Comparison of ENCODE assay signal across 15 cellular contexts in genomic region chr10:77578583-77579227, GRCh38. TPM values are rescaled to one million over a fixed set of nuclear protein-coding genes. Genes with fewer than 3 reads are reported as not detected.
DNase-seq lines count a peak whose midpoint lies in the region; ATAC-seq and TF ChIP-seq lines count a peak whose summit lies in the region.
"Had no signal": no experiment of that assay in that cellular context is flagged by ENCODE, and none has a peak within 500 bp of the region (broad histone marks: within the 10 kb centered on the region; RNA-seq: fewer than 3 reads in every experiment).

No MANE protein-coding gene starts in this region.

- no peaks in the 10 kb centered on the region for H4K20me1 ChIP-seq in IMR-90 (ENCODE audit: insufficient read depth, low read length)

- no peaks in the 10 kb centered on the region for H3K27me3 Mint-ChIP-seq in T-helper 2 cell treated with Interferon-gamma antibody and Interleukin-4, amounts not matched to agents 5 μg/mL and 100 μg/mL, for 36 hours (ENCODE audit: low read depth)

- peak; percentile 54 for ATAC-seq in IMR-90 (ENCODE audit: low read depth)

- H2AK9ac ChIP-seq in IMR-90 (replicated peaks; ENCODE audit: low read depth, low read length, poor library complexity), result peak overlapping the region; percentile 39

- no peak overlapping the region for H3K27ac ChIP-seq in IMR-90 (ENCODE audit: insufficient read depth, low read length)
- H3K27ac ChIP-seq: suprapubic skin had no signal

- no peak overlapping the region for H4K5ac ChIP-seq in IMR-90 (ENCODE audit: low read depth, low read length)

- no peak overlapping the region for H3K4me3 Mint-ChIP-seq in T-helper 2 cell treated with Interferon-gamma antibody and Interleukin-4, amounts not matched to agents 5 μg/mL and 100 μg/mL, for 36 hours
- H3K4me3 Mint-ChIP-seq: endodermal cell had no signal

- TF ChIP-seq POLR2A in IMR-90 (IDR thresholded peaks at IDR 0.05; ENCODE audit: low read depth, low read length), result no peak

- intact Hi-C loops in IMR-90 (cut with micrococcal nuclease) (no loop called here), posterior cingulate gyrus (cut with DNase I) (no loop called here)

- CTCF ChIA-PET in IMR-90 (lab: Yijun Ruan, JAX), result interaction anchor here (0.8 kb wide), 1 partner anchor 64 kb away, joined by 3 read pairs; no protein-coding TSS in a partner anchor

- peaks cover 9% of the 10 kb centered on the region for H3K4me1 ChIP-seq in IMR-90 (ENCODE audit: control insufficient read depth, insufficient read depth, low read length)
- H3K4me1 ChIP-seq: suprapubic skin had no signal

- H2AK5ac ChIP-seq in IMR-90 (ENCODE audit: low read depth, low read length), result peak overlapping the region; percentile 80; the same call in 1 of the 2 replicates

- H3K9me3 Mint-ChIP-seq in T-helper 2 cell treated with Interferon-gamma antibody and Interleukin-4, amounts not matched to agents 5 μg/mL and 100 μg/mL, for 36 hours, result no peaks in the 10 kb centered on the region
- H3K9me3 Mint-ChIP-seq: endodermal cell had no signal

- H2AFZ ChIP-seq in IMR-90 (replicated peaks; ENCODE audit: low read length, poor library complexity), result peak overlapping the region; percentile 19

- H3K4me1 Mint-ChIP-seq in T-helper 2 cell treated with Interferon-gamma antibody and Interleukin-4, amounts not matched to agents 5 μg/mL and 100 μg/mL, for 36 hours (ENCODE audit: low read depth), result peaks cover 9% of the 10 kb centered on the region
- H3K4me1 Mint-ChIP-seq: endodermal cell had no signal

- H3K36me3 ChIP-seq in IMR-90 (ENCODE audit: control insufficient read depth, insufficient read depth, low read length), result no peaks in the 10 kb centered on the region
- no peaks in the 10 kb centered on the region for H3K36me3 ChIP-seq in kidney epithelial cell (ENCODE audit: control insufficient read depth, insufficient read depth, low read length)
- H3K36me3 ChIP-seq: suprapubic skin had no signal

- peak overlapping the region; percentile 1; the same call in 1 of the 3 replicates for H2BK15ac ChIP-seq in IMR-90 (ENCODE audit: low read depth, low read length)

- no peaks in the 10 kb centered on the region for H3K36me3 Mint-ChIP-seq in T-helper 2 cell treated with Interferon-gamma antibody and Interleukin-4, amounts not matched to agents 5 μg/mL and 100 μg/mL, for 36 hours (ENCODE audit: low read depth)

- H3K18ac ChIP-seq in IMR-90 (ENCODE audit: low read depth, low read length), result no peak overlapping the region

- POLR2A ChIA-PET in IMR-90 (lab: Charles Lee; ENCODE audit: unreplicated experiment), result no interaction called here

- H4K91ac ChIP-seq in IMR-90 (ENCODE audit: insufficient read depth, low read depth, low read length), result 0 out of 2 replicates have a peak overlapping the region, but pooled peaks have one; percentile 8

- H3K9me1 ChIP-seq in IMR-90 (ENCODE audit: insufficient read depth, low read length), result peaks cover 25% of the 10 kb centered on the region

- no peak; the same call in 1 of the 2 replicates for TF ChIP-seq CTCF in IMR-90 (conservative IDR thresholded peaks at IDR 0.05; ENCODE audit: low read depth, low read length)
- no peak for TF ChIP-seq CTCF in astrocyte of the spinal cord (IDR thresholded peaks at IDR 0.05; ENCODE audit: low read depth, low read length)
- TF ChIP-seq CTCF in kidney epithelial cell (IDR thresholded peaks at IDR 0.05; ENCODE audit: insufficient read depth, low read length, poor library complexity, severe bottlenecking), result no peak

- H3K4ac ChIP-seq in IMR-90 (ENCODE audit: low read depth, low read length), result peak overlapping the region; percentile 42

- no peaks in the 10 kb centered on the region for H3K9me3 ChIP-seq in IMR-90 (ENCODE audit: control insufficient read depth, insufficient read depth, low read length)
- H3K9me3 ChIP-seq: suprapubic skin had no signal

- no peak overlapping the region for H3K4me2 ChIP-seq in IMR-90 (ENCODE audit: low read depth, low read length)

- no TSS peak for BruUV-seq in IMR-90 (replicated peaks; lab: Mats Ljungman, UMichigan)

- no peak overlapping the region for H3K9ac ChIP-seq in IMR-90 (ENCODE audit: low read depth, low read length)

- H2BK120ac ChIP-seq in IMR-90 (ENCODE audit: low read depth, low read length), result peak overlapping the region; percentile 59

- peaks cover 0 to 18% of the 10 kb centered on the region in 2 experiments; a peak in 2 of 4 replicates for H3K79me1 ChIP-seq in IMR-90 (ENCODE audit: low read depth in 1 of 2, low read length in 2 of 2)

- peak overlapping the region; percentile 17 for H3K14ac ChIP-seq in IMR-90 (replicated peaks; ENCODE audit: low read depth, low read length)

- H3K4me3 ChIP-seq in IMR-90 (ENCODE audit: insufficient read depth, low read depth, low read length), result no peak overlapping the region
- no peak overlapping the region for H3K4me3 ChIP-seq in astrocyte of the spinal cord (ENCODE audit: low read depth, low read length)
- H3K4me3 ChIP-seq in kidney epithelial cell (ENCODE audit: low read depth, low read length), result no peak overlapping the region
- H3K4me3 ChIP-seq: suprapubic skin had no signal

- dilution Hi-C loops in IMR-90 (cut with HindIII; ENCODE audit: low sequenced_read_pairs, unreplicated experiment), result no loop called here

- DNase-seq in A172 (ENCODE audit: low spot score) (peak; percentile 93), IMR-90 (peak; percentile 90), astrocyte of the spinal cord (ENCODE audit: low read depth, low spot score) (peak; percentile 59), kidney epithelial cell (ENCODE audit: low read depth) (peak; percentile 70), posterior cingulate gyrus (no peak), NCI-H774 (lab: John Stamatoyannopoulos, UW) (no peak), COLO668 (lab: John Stamatoyannopoulos, UW; ENCODE audit: unreplicated experiment) (no peak)
- DNase-seq in T-helper 2 cell treated with Interferon-gamma antibody and Interleukin-4, amounts not matched to agents 5 μg/mL and 100 μg/mL, for 36 hours (ENCODE audit: low spot score), result no peak
- DNase-seq: activated CD4-positive, CD25-positive, alpha-beta regulatory T cell; activated naive CD4-positive, alpha-beta T cell; endodermal cell; Karpas-422; NCI-H510A treated with DMSO at 0.1 percent for 48 hours had no signal

- no peak; the same call in 1 of the 2 replicates for TF ChIP-seq RAD21 in IMR-90 (IDR thresholded peaks at IDR 0.05; ENCODE audit: low read length)

- peak overlapping the region; percentile 36 for H2BK20ac ChIP-seq in IMR-90 (ENCODE audit: low read depth, low read length)

- no peak overlapping the region for H4K8ac ChIP-seq in IMR-90 (ENCODE audit: low read depth in 2 of 2, low read length in 2 of 2)

- no peak overlapping the region for H3K23ac ChIP-seq in IMR-90 (ENCODE audit: low read depth, low read length)

- H3K27me3 ChIP-seq in IMR-90 (ENCODE audit: control insufficient read depth, insufficient read depth, low read length) (no peaks in the 10 kb centered on the region), kidney epithelial cell (ENCODE audit: control insufficient read depth, insufficient read depth, low read length) (no peaks in the 10 kb centered on the region)
- H3K27me3 ChIP-seq: suprapubic skin had no signal

- H3K56ac ChIP-seq in IMR-90 (ENCODE audit: extremely low read depth, insufficient read depth, low read length), result no peak overlapping the region

- in situ Hi-C loops in IMR-90 (cut with MboI; ENCODE audit: low sequenced_read_pairs) (no loop called here), astrocyte of the spinal cord (cut with HindIII; ENCODE audit: low sequenced_read_pairs) (no loop called here)

- peak overlapping the region; percentile 11 for H2BK5ac ChIP-seq in IMR-90 (ENCODE audit: low read depth, low read length, poor library complexity, severe bottlenecking)

- no peak overlapping the region for H3K27ac Mint-ChIP-seq in T-helper 2 cell treated with Interferon-gamma antibody and Interleukin-4, amounts not matched to agents 5 μg/mL and 100 μg/mL, for 36 hours
- H3K27ac Mint-ChIP-seq: endodermal cell, progenitor cell of endocrine pancreas had no signal

- WGBS in IMR-90 (ENCODE audit: extremely low coverage in 2 of 2, insufficient read length in 1 of 2), 2 experiments, result 20% methylated on average over 1 of the region's 7 CpGs; no CpG with 5 or more reads in 1 of the 2 experiments

TF ChIP-seq in IMR-90, 13 proteins besides CTCF, POLR2A, EP300 and RAD21 (continues in another document):
- no peak for TF ChIP-seq CEBPB (IDR thresholded peaks at IDR 0.05; ENCODE audit: low read depth, low read length)
- no peak for TF ChIP-seq MAZ (IDR thresholded peaks at IDR 0.05; ENCODE audit: borderline replicate concordance, low read depth, low read length)
- no peak for TF ChIP-seq MXI1 (IDR thresholded peaks at IDR 0.05; ENCODE audit: borderline replicate concordance, low read depth, low read length)
- peak; percentile 73 for TF ChIP-seq RCOR1 (IDR thresholded peaks at IDR 0.05; ENCODE audit: insufficient replicate concordance, low read length)
- TF ChIP-seq FOS (IDR thresholded peaks at IDR 0.05; ENCODE audit: low read depth, low read length), result peak; percentile 51; the same call in 1 of the 2 replicates
- TF ChIP-seq USF2 (IDR thresholded peaks at IDR 0.05; ENCODE audit: low read depth, low read length), result no peak
- no peak for TF ChIP-seq MAFK (IDR thresholded peaks at IDR 0.05; ENCODE audit: low read depth, low read length)
- TF ChIP-seq BHLHE40 (IDR thresholded peaks at IDR 0.05; ENCODE audit: low read depth, low read length), result no peak
- no peak for TF ChIP-seq RFX5 (IDR thresholded peaks at IDR 0.05; ENCODE audit: low read depth, low read length)
- no peak for TF ChIP-seq NFE2L2 (IDR thresholded peaks at IDR 0.05; ENCODE audit: low read depth, low read length)

RNA-seq across cellular contexts. Expression of gene KCNMA1, which starts 58.9 kb away (rescaled TPM):
- total RNA-seq in A172 (2014; rRNA removed; shearing (Covaris generic)), result 38.5 and 50.7 TPM in 2 replicates
- total RNA-seq in IMR-90 (2012; rRNA removed), result 24.7 and 25.6 TPM in 2 replicates
- polyA plus RNA-seq in IMR-90 (2012; rRNA removed), result 29.6 and 31.7 TPM in 2 replicates
- polyA plus RNA-seq in IMR-90 (2012; cell fraction: cytosol; rRNA removed), result 25.2 and 29.3 TPM in 2 replicates
- 39.9 and 48.3 TPM in 2 replicates for polyA plus RNA-seq in IMR-90 (2012; cell fraction: nucleus; rRNA removed; ENCODE audit: low replicate concordance)
- 18.9 and 23.6 TPM in 2 replicates for total RNA-seq in kidney epithelial cell

Comparison
In these comparisons a context has a peak if more than half of its experiments do, and no peak if none do; other contexts are left out.
1. DNase-seq: peak in A172 (single experiment), IMR-90 (single experiment), astrocyte of the spinal cord (single experiment) and kidney epithelial cell (single experiment); none in posterior cingulate gyrus (0 of 10), T-helper 2 cell treated with Interferon-gamma antibody and Interleukin-4, amounts not matched to agents 5 μg/mL and 100 μg/mL, for 36 hours (single experiment), NCI-H774 (single experiment) and COLO668 (single experiment).